21 cellular contexts compared by ENCODE assay signal in the genomic region with DNA sequence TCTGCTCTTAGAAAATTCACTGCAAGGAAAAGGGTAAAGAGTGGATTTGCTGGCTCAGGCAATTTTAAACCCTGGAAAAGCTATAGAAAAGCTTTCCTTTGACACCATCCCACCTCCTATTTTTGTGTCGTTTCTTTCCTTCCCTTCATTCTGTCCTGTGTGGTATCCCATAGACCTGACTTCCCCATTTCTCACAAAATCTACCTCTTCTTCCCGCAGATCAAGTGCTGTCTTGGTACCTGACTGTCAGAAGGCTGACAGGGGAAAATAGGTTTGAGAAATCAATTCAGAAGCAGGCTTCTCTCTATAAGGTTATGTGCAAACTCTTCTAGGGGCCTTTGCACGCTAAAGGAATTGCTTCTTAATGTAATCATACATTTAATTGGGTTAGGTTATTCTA.
DNase-seq lines count a peak whose midpoint lies in the region; ATAC-seq, FAIRE-seq and TF ChIP-seq lines count a peak whose summit lies in the region.
"Had no signal": no experiment of that assay in that cellular context is flagged by ENCODE, and none has a peak within 500 bp of the region (broad histone marks: within the 10 kb centered on the region; RNA-seq: fewer than 3 reads in every experiment).

No MANE protein-coding gene starts in this region.

- H3K9me3 ChIP-seq in HCT116 (ENCODE audit: control insufficient read depth in 1 of 2, insufficient read depth in 1 of 2, low read depth in 1 of 2, low read length in 2 of 2) (no peaks in the 10 kb centered on the region), keratinocyte (ENCODE audit: control insufficient read depth, low read depth, low read length) (no peaks in the 10 kb centered on the region)
- H3K9me3 ChIP-seq: BE2C, HAP-1, Peyer's patch had no signal

- H3K9me2 ChIP-seq in HCT116 (ENCODE audit: insufficient read depth): no peaks in the 10 kb centered on the region

- H3K9ac ChIP-seq in HCT116 (ENCODE audit: low read length): no peak overlapping the region
- H3K9ac ChIP-seq in keratinocyte (ENCODE audit: control insufficient read depth, extremely low read depth, insufficient read depth, low read length): no peak overlapping the region
- H3K9ac ChIP-seq: GM23248 had no signal

- BruUV-seq in HCT116 (replicated peaks; lab: Mats Ljungman, UMichigan): no TSS peak

- no peak for DNase-seq in HCT116 (ENCODE audit: low read depth, low spot score)
- DNase-seq in keratinocyte (ENCODE audit: low read depth, low spot score): no peak
- DNase-seq in Right ventricle myocardium inferior (ENCODE audit: missing footprints): no peak
- DNase-seq in GM19240 (ENCODE audit: insufficient read length, low spot score): no peak
- no peak for DNase-seq in A172 (ENCODE audit: low spot score)
- DNase-seq in HuH-7 (ENCODE audit: low spot score): no peak
- DNase-seq: ACHN, BE2C, DMS153, DND-41, NCI-H1048, NCI-H1694 treated with DMSO at 0.1 percent for 48 hours, NCI-H2227 treated with DMSO at 0.1 percent for 48 hours, Peyer's patch had no signal

- RAD21 ChIA-PET in HCT116 (lab: Charles Lee; ENCODE audit: low non-redundant PET in 1 of 2, low total read pairs in 2 of 2, uncharacterized antibody in 2 of 2, unreplicated experiment in 2 of 2): no interaction called here

- no peaks in the 10 kb centered on the region for H4K20me1 ChIP-seq in HCT116 (ENCODE audit: insufficient read depth)
- no peaks in the 10 kb centered on the region for H4K20me1 ChIP-seq in keratinocyte (ENCODE audit: control insufficient read depth, extremely low read depth, insufficient read depth, low read length)

- H3K4me1 ChIP-seq in HCT116 (ENCODE audit: control insufficient read depth in 1 of 2, insufficient read depth in 2 of 2, low read length in 2 of 2) (peaks cover 0 to 5% of the 10 kb centered on the region in 2 experiments; a peak in 1 of 4 replicates), keratinocyte (ENCODE audit: control insufficient read depth, extremely low read depth, insufficient read depth, low read length) (peaks cover 21% of the 10 kb centered on the region)
- H3K4me1 ChIP-seq: BE2C, HAP-1, Peyer's patch, SJSA1 had no signal

- no peak for FAIRE-seq in keratinocyte (lab: Jason Lieb, UNC)
- FAIRE-seq: GM19239 had no signal

- H3K79me2 ChIP-seq in HCT116 (ENCODE audit: insufficient read depth, low read length) (no peaks in the 10 kb centered on the region), keratinocyte (ENCODE audit: control insufficient read depth, insufficient read depth, low read length) (no peaks in the 10 kb centered on the region)

- dilution Hi-C loops in keratinocyte (cut with MboI; ENCODE audit: extremely low pct_ligation_motif_present, low sequenced_read_pairs): no loop called here

- ATAC-seq in HCT116 (no peak), Right ventricle myocardium inferior (no peak)

- H3K4me3 ChIP-seq in HCT116 (replicated peaks in 1 of 2; ENCODE audit: low read depth in 1 of 2, low read length in 2 of 2) (no peak overlapping the region), keratinocyte (ENCODE audit: control insufficient read depth in 2 of 3, extremely low read depth in 1 of 3, insufficient read depth in 2 of 3, low read depth in 1 of 3, low read length in 3 of 3) (no peak overlapping the region), skin epidermis (no peak overlapping the region)
- H3K4me3 ChIP-seq: GM23248, HAP-1, Peyer's patch, SJSA1 had no signal

- no peak overlapping the region for H2AFZ ChIP-seq in HCT116 (ENCODE audit: low read depth, low read length, poor library complexity, severe bottlenecking)
- no peak overlapping the region for H2AFZ ChIP-seq in keratinocyte (ENCODE audit: control insufficient read depth, low read length)
- H2AFZ ChIP-seq: GM23248 had no signal

- CTCF ChIA-PET in HCT116 (lab: Charles Lee): no interaction called here

- TF ChIP-seq CTCF in HCT116 (IDR thresholded peaks at IDR 0.05 in 2 of 3, conservative IDR thresholded peaks at IDR 0.05 in 1 of 3; ENCODE audit: borderline replicate concordance in 1 of 3, insufficient read depth in 1 of 3, low read depth in 2 of 3, low read length in 2 of 3) (no peak), VCaP (conservative IDR thresholded peaks at IDR 0.05) (no peak), keratinocyte (optimal IDR thresholded peaks at IDR 0.05 in 1 of 3, IDR thresholded peaks at IDR 0.05 in 1 of 3, conservative IDR thresholded peaks at IDR 0.05 in 1 of 3; ENCODE audit: extremely low read depth in 1 of 3, insufficient read depth in 2 of 3, low read length in 3 of 3) (no peak)

- H3K4me2 ChIP-seq in HCT116 (ENCODE audit: low read length) (no peak overlapping the region), keratinocyte (ENCODE audit: control insufficient read depth, extremely low read depth, insufficient read depth, low read depth, low read length) (peak overlapping the region; percentile 69)

- H3K9me1 ChIP-seq in keratinocyte (ENCODE audit: control insufficient read depth, extremely low read depth, insufficient read depth, low read length): no peaks in the 10 kb centered on the region

- no peaks in the 10 kb centered on the region; the same call in 1 of the 2 replicates for H3K27me3 ChIP-seq in HCT116 (ENCODE audit: insufficient read depth, low read length)
- H3K27me3 ChIP-seq in keratinocyte (ENCODE audit: control insufficient read depth, extremely low read depth, insufficient read depth, low read length): no peaks in the 10 kb centered on the region
- H3K27me3 ChIP-seq: BE2C, Peyer's patch, SJSA1 had no signal

- H3K36me3 ChIP-seq in HCT116 (ENCODE audit: control insufficient read depth in 1 of 2, insufficient read depth in 2 of 2, low read length in 2 of 2) (no peaks in the 10 kb centered on the region), keratinocyte (ENCODE audit: control insufficient read depth in 2 of 2, extremely low read depth in 1 of 2, insufficient read depth in 2 of 2, low read length in 2 of 2) (no peaks in the 10 kb centered on the region)
- H3K36me3 ChIP-seq: BE2C, HAP-1, Peyer's patch, SJSA1 had no signal

- intact Hi-C loops in HCT116 (cut with micrococcal nuclease) (no loop called here), Right ventricle myocardium inferior (cut with DNase I) (no loop called here)

- TF ChIP-seq RAD21 in HCT116 (IDR thresholded peaks at IDR 0.05; ENCODE audit: low read depth): no peak

- POLR2A ChIA-PET in HCT116 (lab: Charles Lee): no interaction called here

- H3K27ac ChIP-seq in HCT116 (ENCODE audit: low read depth, low read length) (no peak overlapping the region), VCaP (peak overlapping the region; percentile 31; the same call in 1 of the 2 replicates), keratinocyte (ENCODE audit: control insufficient read depth, insufficient read depth, low read length) (peak overlapping the region; percentile 47), skin epidermis (peak overlapping the region in 14 of 21 experiments; percentile 1 to 84 (median 55))
- H3K27ac ChIP-seq: 22Rv1, GM23248, Peyer's patch, SJSA1 had no signal

- no peak for TF ChIP-seq POLR2A in HCT116 (IDR thresholded peaks at IDR 0.05; ENCODE audit: borderline replicate concordance, extremely low read depth, insufficient read depth, insufficient read length)

TF ChIP-seq in HCT116, 20 proteins besides CTCF, POLR2A, EP300 and RAD21:
- 0 out of 2 replicates have a peak, but pooled peaks have one; percentile 3 for TF ChIP-seq FOSL1 (IDR thresholded peaks at IDR 0.05; ENCODE audit: low read depth)
- no peak for TF ChIP-seq EZH2phosphoT487 (IDR thresholded peaks at IDR 0.05; ENCODE audit: borderline replicate concordance)
